In genomic region chr2:85266424-85267041, GRCh38 we compare ENCODE assay signal across 8 cellular contexts.
DNase-seq lines count a peak whose midpoint lies in the region; ATAC-seq and TF ChIP-seq lines count a peak whose summit lies in the region.

No MANE protein-coding gene starts in this region.

- no peak overlapping the region for H3K9ac ChIP-seq in neural cell (ENCODE audit: low read length)

- H3K4me3 ChIP-seq in esophagus muscularis mucosa (no peak overlapping the region), neural cell (ENCODE audit: low read length) (no peak overlapping the region)

- H3K79me2 ChIP-seq in neural cell (replicated peaks; ENCODE audit: insufficient read depth, low read length): no peaks in the 10 kb centered on the region

- no peak for TF ChIP-seq POLR2A in esophagus muscularis mucosa (IDR thresholded peaks at IDR 0.05; ENCODE audit: low read depth)

- TF ChIP-seq RAD21 in neural cell (conservative IDR thresholded peaks at IDR 0.05): no peak

- WGBS in esophagus muscularis mucosa: 52% methylated on average over 7 of the region's 7 CpGs

- TF ChIP-seq CTCF in esophagus muscularis mucosa (IDR thresholded peaks at IDR 0.05) (peak; percentile 66 to 86 (median 84)), neural cell (IDR thresholded peaks at IDR 0.05; ENCODE audit: poor library complexity, severe bottlenecking) (peak; percentile 46)

- peak; percentile 86 for ATAC-seq in GM21526 (IDR thresholded peaks at IDR 0.05; ENCODE audit: low FRiP score, unreplicated experiment)
- no peak for ATAC-seq in HG02970 (IDR thresholded peaks at IDR 0.05; ENCODE audit: low FRiP score, unreplicated experiment)

- intact Hi-C loops in esophagus muscularis mucosa (cut with DNase I): no loop called here

- H3F3A ChIP-seq in neural cell (ENCODE audit: insufficient read depth, low read length, poor library complexity, severe bottlenecking): no peaks in the 10 kb centered on the region

- no peaks in the 10 kb centered on the region for H3K9me2 ChIP-seq in neural cell (ENCODE audit: insufficient read depth, low read length)

- peaks cover 40 to 49% (median 42%) of the 10 kb centered on the region in 4 donors for H3K4me1 ChIP-seq in esophagus muscularis mucosa

- H3K36me3 ChIP-seq in esophagus muscularis mucosa (no peaks in the 10 kb centered on the region), neural cell (ENCODE audit: insufficient read depth, low read length) (no peaks in the 10 kb centered on the region)

- H3K4me2 ChIP-seq in neural cell (ENCODE audit: low read length): no peak overlapping the region

- H3K9me3 ChIP-seq in esophagus muscularis mucosa: no peaks in the 10 kb centered on the region
- no peaks in the 10 kb centered on the region for H3K9me3 ChIP-seq in neural cell (ENCODE audit: low read length)

- H3K27ac ChIP-seq in esophagus muscularis mucosa (replicated peaks in 1 of 4): peak overlapping the region in 1 of 4 donors; percentile 33
- H3K27ac ChIP-seq in neural cell (ENCODE audit: low read length): no peak overlapping the region
- H3K27ac ChIP-seq in substantia nigra (ENCODE audit: low read depth, low read length, poor library complexity, severe bottlenecking): no peak overlapping the region

- no peaks in the 10 kb centered on the region for H4K20me1 ChIP-seq in neural cell (ENCODE audit: insufficient read depth)

- TF ChIP-seq EP300 in esophagus muscularis mucosa (IDR thresholded peaks at IDR 0.05) (no peak), neural cell (conservative IDR thresholded peaks at IDR 0.05; ENCODE audit: poor library complexity, severe bottlenecking) (no peak)

- no peak overlapping the region for H2AFZ ChIP-seq in neural cell (ENCODE audit: low read depth, low read length)

- H3K27me3 ChIP-seq in esophagus muscularis mucosa (no peaks in the 10 kb centered on the region), neural cell (ENCODE audit: insufficient read depth, low read depth, low read length) (no peaks in the 10 kb centered on the region)

- peak; percentile 86 for DNase-seq in DMS53 (lab: John Stamatoyannopoulos, UW)
- peak; percentile 6 for DNase-seq in NCI-H2171 treated with DMSO at 0.1 percent for 48 hours (lab: John Stamatoyannopoulos, UW)
- peak; percentile 24 for DNase-seq in activated CD8-positive, alpha-beta memory T cell treated with anti-CD3 and anti-CD28 coated beads, Interleukin-2, amount 50 U/mL, for 24 hours (ENCODE audit: extremely low read depth)
- DNase-seq in esophagus muscularis mucosa (ENCODE audit: extremely low spot score): no peak
- DNase-seq in substantia nigra (lab: John Stamatoyannopoulos, UW): peak in 36 of 49 donors; percentile 5 to 76 (median 42)

TF ChIP-seq in neural cell, 6 proteins besides CTCF, POLR2A, EP300 and RAD21:
- no peak for TF ChIP-seq SMC3 (conservative IDR thresholded peaks at IDR 0.05; ENCODE audit: poor library complexity)
- no peak for TF ChIP-seq POLR2AphosphoS5 (IDR thresholded peaks at IDR 0.05)
- TF ChIP-seq EZH2 (IDR thresholded peaks at IDR 0.05; ENCODE audit: borderline replicate concordance, insufficient read depth, low read length, poor library complexity, severe bottlenecking): no peak
- TF ChIP-seq REST (IDR thresholded peaks at IDR 0.05; ENCODE audit: borderline replicate concordance): no peak
- no peak for TF ChIP-seq MXI1 (conservative IDR thresholded peaks at IDR 0.05; ENCODE audit: poor library complexity, severe bottlenecking)
- no peak for TF ChIP-seq TAF1 (IDR thresholded peaks at IDR 0.05; ENCODE audit: low read depth)
